In the genomic region with DNA sequence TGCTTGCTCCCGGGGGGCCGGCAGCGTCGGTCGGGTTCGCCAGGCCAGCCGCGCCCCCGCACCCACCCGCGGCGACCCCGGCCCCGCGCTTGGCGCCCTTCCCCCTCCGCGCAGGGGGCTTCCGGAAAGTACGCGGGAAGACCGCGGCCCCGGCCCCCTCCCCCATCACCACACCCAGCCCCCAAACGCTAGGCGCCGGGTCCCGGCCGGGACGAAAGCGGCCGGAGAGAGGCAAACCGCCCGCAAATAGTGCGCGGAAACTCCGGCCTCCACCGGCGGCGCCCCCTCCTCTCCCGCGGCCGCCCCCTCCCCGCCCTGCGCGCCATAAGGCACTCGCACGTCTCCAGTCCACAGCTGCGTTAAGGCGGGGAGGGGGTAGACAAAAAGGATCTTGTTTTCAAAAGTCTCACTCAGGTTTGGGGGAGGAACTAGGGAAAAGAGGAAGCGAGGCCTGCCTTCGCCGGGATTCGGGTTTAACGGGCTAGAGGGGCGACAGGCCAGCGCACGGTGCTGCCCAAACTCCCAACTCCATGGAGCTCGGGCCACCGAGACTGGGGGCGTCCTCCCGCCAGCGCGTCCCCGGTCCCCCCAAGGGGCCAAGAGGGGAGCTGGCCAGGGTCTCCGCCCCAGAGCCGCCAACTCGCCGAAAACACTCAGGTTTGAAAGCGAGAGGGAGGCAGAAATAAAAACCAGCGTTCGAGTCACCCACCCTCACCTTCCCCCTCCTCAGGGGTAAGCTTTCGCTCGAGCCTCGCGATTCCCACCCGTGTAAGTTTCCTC, we compare ENCODE assay signal across 8 cellular contexts. TPM values are rescaled to one million over a fixed set of nuclear protein-coding genes. Genes with fewer than 3 reads are reported as not detected.
A peak's percentile ranks its signal among the peaks of the same experiment; 100 is the strongest.
DNase-seq lines count a peak whose midpoint lies in the region; ATAC-seq, FAIRE-seq and TF ChIP-seq lines count a peak whose summit lies in the region.

No MANE protein-coding gene starts in this region.

- peak overlapping the region; percentile 86 for H3K9ac ChIP-seq in endothelial cell of umbilical vein (replicated peaks; ENCODE audit: extremely low read depth, insufficient read depth, low read length)

- POLR2A ChIA-PET in activated CD4-positive, alpha-beta memory T cell treated with anti-CD3 and anti-CD28 coated beads for 36 hours (lab: Charles Lee): interaction anchor here (0.6 to 4.7 kb wide), 8 partner anchors 10 to 635 kb away, joined by 3 to 36 read pairs (median 4); no protein-coding TSS in a partner anchor
- POLR2A ChIA-PET in endothelial cell of umbilical vein (lab: Charles Lee): no interaction called here

- no peak for TF ChIP-seq CTCF in GM12875 (IDR thresholded peaks at IDR 0.05; ENCODE audit: borderline replicate concordance, insufficient read depth, low read depth, low read length)
- TF ChIP-seq CTCF in endothelial cell of umbilical vein (IDR thresholded peaks at IDR 0.05; ENCODE audit: extremely low read depth in 1 of 2, insufficient read depth in 1 of 2, low read depth in 1 of 2, low read length in 2 of 2): no peak
- TF ChIP-seq CTCF in stomach (IDR thresholded peaks at IDR 0.05): no peak

- FAIRE-seq in endothelial cell of umbilical vein (lab: Jason Lieb, UNC): no peak

- ATAC-seq in GM21423 (IDR thresholded peaks at IDR 0.05; ENCODE audit: unreplicated experiment): no peak

- peak overlapping the region; percentile 77 for H3K27ac ChIP-seq in endothelial cell of umbilical vein (ENCODE audit: insufficient read depth, low read depth, low read length)
- peak overlapping the region; percentile 93 for H3K27ac ChIP-seq in mesodermal cell (ENCODE audit: low read depth, low read length, severe bottlenecking)
- peak overlapping the region; percentile 98 to 100 (median 99) for H3K27ac ChIP-seq in stomach

- peak overlapping the region; percentile 99 for H3K4me3 Mint-ChIP-seq in activated CD4-positive, alpha-beta memory T cell treated with anti-CD3 and anti-CD28 coated beads for 36 hours

- peaks cover 19% of the 10 kb centered on the region for H3K4me1 ChIP-seq in endothelial cell of umbilical vein (ENCODE audit: control insufficient read depth, extremely low read depth, insufficient read depth, low read length)
- H3K4me1 ChIP-seq in mesodermal cell (ENCODE audit: control insufficient read depth, insufficient read depth, low read length, poor library complexity, severe bottlenecking): peaks cover 22% of the 10 kb centered on the region
- H3K4me1 ChIP-seq in stomach: peaks cover 25 to 49% (median 41%) of the 10 kb centered on the region in 4 donors

- H3K9me3 Mint-ChIP-seq in activated CD4-positive, alpha-beta memory T cell treated with anti-CD3 and anti-CD28 coated beads for 36 hours: no peaks in the 10 kb centered on the region

- H3K4me2 ChIP-seq in endothelial cell of umbilical vein (ENCODE audit: insufficient read depth, low read length): peak overlapping the region; percentile 76

- H3K9me1 ChIP-seq in endothelial cell of umbilical vein (replicated peaks; ENCODE audit: control insufficient read depth, extremely low read depth, insufficient read depth, low read length): no peaks in the 10 kb centered on the region

- peak overlapping the region; percentile 39 for H2AFZ ChIP-seq in endothelial cell of umbilical vein (ENCODE audit: low read depth, low read length)

- BruUV-seq in endothelial cell of umbilical vein (replicated peaks; lab: Mats Ljungman, UMichigan): TSS peak; percentile 62

- H3K36me3 ChIP-seq in endothelial cell of umbilical vein (ENCODE audit: control insufficient read depth in 2 of 2, extremely low read depth in 1 of 2, insufficient read depth in 2 of 2, low read length in 2 of 2) (peaks cover 0 to 4% of the 10 kb centered on the region in 2 experiments), mesodermal cell (ENCODE audit: control insufficient read depth, insufficient read depth, low read length) (peaks cover 10% of the 10 kb centered on the region), stomach (no peaks in the 10 kb centered on the region)

- dilution Hi-C loops in endothelial cell of umbilical vein (cut with MboI; ENCODE audit: extremely low pct_ligation_motif_present, low sequenced_read_pairs): no loop called here

- H3K79me2 ChIP-seq in endothelial cell of umbilical vein (ENCODE audit: control insufficient read depth, insufficient read depth, low read length): peaks cover 62% of the 10 kb centered on the region

- H3K4me1 Mint-ChIP-seq in activated CD4-positive, alpha-beta memory T cell treated with anti-CD3 and anti-CD28 coated beads for 36 hours (ENCODE audit: low read depth): peaks cover 44% of the 10 kb centered on the region

- TF ChIP-seq EP300 in stomach (IDR thresholded peaks at IDR 0.05): no peak

- 0% methylated on average over 33 to 52 of the region's 77 CpGs for WGBS in mesodermal cell (ENCODE audit: insufficient coverage in 2 of 2), 2 experiments
- 0 to 1% (median 0%) methylated on average over 45 to 77 of the region's 77 CpGs for WGBS in stomach, 5 donors

- intact Hi-C loops in activated CD4-positive, alpha-beta memory T cell treated with anti-CD3 and anti-CD28 coated beads for 36 hours (cut with micrococcal nuclease): loop anchor here (5.0 kb wide), 2 partner anchors 542 to 633 kb away; partner anchors contain the start of genes FEM1B and RPLP1
- intact Hi-C loops in endothelial cell of umbilical vein (cut with micrococcal nuclease): loop anchor here (1.0 to 2.0 kb wide), 4 partner anchors 38 to 89 kb away; no protein-coding TSS in a partner anchor
- intact Hi-C loops in stomach (cut with DNase I; ENCODE audit: low total_unique reads): no loop called here

- DNase-seq in NCI-H1105 treated with DMSO at 0.1 percent for 48 hours (lab: John Stamatoyannopoulos, UW): peak; percentile 59
- peak; percentile 53 for DNase-seq in activated CD4-positive, alpha-beta memory T cell treated with anti-CD3 and anti-CD28 coated beads for 36 hours
- peak; percentile 53 for DNase-seq in endothelial cell of umbilical vein (ENCODE audit: low read depth, low spot score)
- peak; percentile 35 for DNase-seq in stomach
- DNase-seq in NCI-H2107 treated with DMSO at 0.1 percent for 48 hours (lab: John Stamatoyannopoulos, UW; ENCODE audit: unreplicated experiment): no peak

- no peaks in the 10 kb centered on the region for H4K20me1 ChIP-seq in endothelial cell of umbilical vein (replicated peaks; ENCODE audit: control insufficient read depth, extremely low read depth, insufficient read depth, low read length)

- peak overlapping the region; percentile 99 for H3K27ac Mint-ChIP-seq in activated CD4-positive, alpha-beta memory T cell treated with anti-CD3 and anti-CD28 coated beads for 36 hours

- no peaks in the 10 kb centered on the region for H3K9me3 ChIP-seq in endothelial cell of umbilical vein (replicated peaks; ENCODE audit: control insufficient read depth, insufficient read depth, low read length)
- H3K9me3 ChIP-seq in mesodermal cell (ENCODE audit: control insufficient read depth, low read length): no peaks in the 10 kb centered on the region
- H3K9me3 ChIP-seq in stomach: no peaks in the 10 kb centered on the region

- peaks cover 28% of the 10 kb centered on the region for H3K36me3 Mint-ChIP-seq in activated CD4-positive, alpha-beta memory T cell treated with anti-CD3 and anti-CD28 coated beads for 36 hours

- peaks cover 0 to 3% of the 10 kb centered on the region in 2 experiments for H3K27me3 ChIP-seq in endothelial cell of umbilical vein (ENCODE audit: control insufficient read depth in 2 of 2, insufficient read depth in 2 of 2, low read length in 2 of 2)
- no peaks in the 10 kb centered on the region for H3K27me3 ChIP-seq in stomach

- CTCF ChIA-PET in activated CD4-positive, alpha-beta memory T cell treated with anti-CD3 and anti-CD28 coated beads for 36 hours (lab: Charles Lee): interaction anchor here (0.8 to 1.3 kb wide), 5 partner anchors 10 to 88 kb away, joined by 3 to 4 read pairs (median 3); no protein-coding TSS in a partner anchor
- CTCF ChIA-PET in endothelial cell of umbilical vein (lab: Charles Lee): interaction anchor here (1.1 to 1.8 kb wide), 7 partner anchors 10 to 259 kb away, joined by 5 to 11 read pairs (median 6); no protein-coding TSS in a partner anchor

- no peak for TF ChIP-seq POLR2A in endothelial cell of umbilical vein (IDR thresholded peaks at IDR 0.05; ENCODE audit: low read depth, low read length)
- no peak for TF ChIP-seq POLR2A in stomach (IDR thresholded peaks at IDR 0.05)

- H3K27me3 Mint-ChIP-seq in activated CD4-positive, alpha-beta memory T cell treated with anti-CD3 and anti-CD28 coated beads for 36 hours: no peaks in the 10 kb centered on the region

- H3K4me3 ChIP-seq in GM12875 (ENCODE audit: low read depth, low read length): peak overlapping the region; percentile 94
- H3K4me3 ChIP-seq in endothelial cell of umbilical vein (replicated peaks in 1 of 3; ENCODE audit: insufficient read depth in 1 of 3, low read depth in 1 of 3, low read length in 3 of 3): peak overlapping the region; percentile 92 to 97 (median 93)
- peak overlapping the region; percentile 98 for H3K4me3 ChIP-seq in mesodermal cell (ENCODE audit: extremely low read depth, insufficient read depth, low read length, poor library complexity, severe bottlenecking)
- peak overlapping the region; percentile 69 to 97 (median 89) for H3K4me3 ChIP-seq in stomach

TF ChIP-seq in endothelial cell of umbilical vein, 7 proteins besides CTCF, POLR2A, EP300 and RAD21 (continues in another document):
- TF ChIP-seq JUN (IDR thresholded peaks at IDR 0.05; ENCODE audit: borderline replicate concordance, insufficient read depth, insufficient read length, low read depth) (no peak), MYC (IDR thresholded peaks at IDR 0.05; ENCODE audit: low read depth, low read length) (no peak), FOS (IDR thresholded peaks at IDR 0.05; ENCODE audit: borderline replicate concordance, insufficient read depth, low read length) (no peak), EZH2 (IDR thresholded peaks at IDR 0.05; ENCODE audit: borderline replicate concordance, low read depth, low read length, severe bottlenecking) (no peak), POLR2AphosphoS5 (IDR thresholded peaks at IDR 0.05; ENCODE audit: insufficient read depth, low read depth, low read length) (peak; percentile 5), GATA2 (IDR thresholded peaks at IDR 0.05; ENCODE audit: insufficient read depth, insufficient read length, low read depth, low read length) (no peak)

RNA-seq across cellular contexts. Expression of gene ANP32A, which starts 1.8 kb away (rescaled TPM):
- total RNA-seq in activated CD4-positive, alpha-beta memory T cell treated with anti-CD3 and anti-CD28 coated beads for 36 hours: 100 to 1,000 TPM; 190 to 204 TPM
- total RNA-seq in endothelial cell of umbilical vein: 169 and 179 TPM in 2 replicates
- 29.4 and 37.9 TPM in 2 replicates for polyA plus RNA-seq in endothelial cell of umbilical vein
- 87.1 and 87.3 TPM in 2 replicates for polyA plus RNA-seq in endothelial cell of umbilical vein (2011; cell fraction: cytosol; rRNA removed)
- polyA plus RNA-seq in endothelial cell of umbilical vein (2011; cell fraction: nucleus; rRNA removed): 53.8 and 56.4 TPM in 2 replicates
- 136 and 198 TPM in 2 replicates for polyA plus RNA-seq in endothelial cell of umbilical vein (2012)
- polyA minus RNA-seq in endothelial cell of umbilical vein: 57.5 and 60.2 TPM in 2 replicates
- polyA minus RNA-seq in endothelial cell of umbilical vein (2011; cell fraction: cytosol; rRNA and poly(A)+ RNA removed): 58.3 TPM
- 33.2 and 34.9 TPM in 2 replicates for polyA minus RNA-seq in endothelial cell of umbilical vein (2011; cell fraction: nucleus; rRNA and poly(A)+ RNA removed)
- 231 TPM for polyA plus RNA-seq in mesodermal cell (2013, experiment 1 of 2)
- 244 TPM for polyA plus RNA-seq in mesodermal cell (2013, experiment 2 of 2)
- 100 to 1,000 TPM in 1 of 5 donors, 10 to 100 TPM in 4; 34.4 to 112 (median 65.2) TPM for total RNA-seq in stomach
- polyA plus RNA-seq in stomach: 10 to 100 TPM; 53.1 to 80.5 (median 72.2) TPM
